ENCODE assay signal across 8 cellular contexts in the genomic region with DNA sequence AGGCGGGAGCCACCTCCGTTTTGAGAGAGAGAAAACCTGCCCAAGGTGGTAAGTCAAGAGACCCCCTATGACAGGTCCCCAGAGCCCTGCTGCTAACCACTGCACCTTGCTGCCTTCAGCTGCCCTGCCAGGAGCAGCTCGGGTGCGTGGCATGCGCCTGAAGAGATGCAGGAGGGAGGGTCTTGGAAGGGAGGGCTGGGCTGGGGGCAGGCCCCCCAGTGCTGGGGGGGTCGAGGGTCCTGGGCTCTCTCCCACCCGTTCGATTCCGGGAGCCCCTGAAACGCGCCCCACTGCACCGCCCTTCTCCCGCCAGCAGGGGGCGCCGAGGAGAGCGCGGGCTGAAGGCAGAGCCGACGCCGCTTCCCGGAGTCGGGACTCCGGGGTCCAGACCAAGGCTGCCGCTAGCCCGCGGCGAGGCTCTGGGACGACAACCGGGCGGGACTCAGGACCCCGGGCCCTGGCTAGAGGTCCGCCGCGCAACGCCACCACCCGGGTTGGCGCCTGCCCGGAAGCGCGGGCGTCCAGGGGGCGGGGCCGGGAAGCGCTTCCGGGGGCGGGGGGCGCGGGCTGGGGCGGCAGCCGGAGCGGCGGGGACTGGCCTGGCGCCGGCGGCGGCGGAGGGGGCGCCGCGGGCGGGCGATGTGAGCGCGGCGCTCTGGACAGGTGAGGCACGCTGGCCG. TPM values are rescaled to one million over a fixed set of nuclear protein-coding genes. Genes with fewer than 3 reads are reported as not detected.
A peak's percentile ranks its signal among the peaks of the same experiment; 100 is the strongest.
DNase-seq lines count a peak whose midpoint lies in the region; ATAC-seq and TF ChIP-seq lines count a peak whose summit lies in the region.

A gene with protein sequence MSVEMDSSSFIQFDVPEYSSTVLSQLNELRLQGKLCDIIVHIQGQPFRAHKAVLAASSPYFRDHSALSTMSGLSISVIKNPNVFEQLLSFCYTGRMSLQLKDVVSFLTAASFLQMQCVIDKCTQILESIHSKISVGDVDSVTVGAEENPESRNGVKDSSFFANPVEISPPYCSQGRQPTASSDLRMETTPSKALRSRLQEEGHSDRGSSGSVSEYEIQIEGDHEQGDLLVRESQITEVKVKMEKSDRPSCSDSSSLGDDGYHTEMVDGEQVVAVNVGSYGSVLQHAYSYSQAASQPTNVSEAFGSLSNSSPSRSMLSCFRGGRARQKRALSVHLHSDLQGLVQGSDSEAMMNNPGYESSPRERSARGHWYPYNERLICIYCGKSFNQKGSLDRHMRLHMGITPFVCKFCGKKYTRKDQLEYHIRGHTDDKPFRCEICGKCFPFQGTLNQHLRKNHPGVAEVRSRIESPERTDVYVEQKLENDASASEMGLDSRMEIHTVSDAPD (plus strand): TSS at position 563 of the 680 bp plus-strand sequence. CDS start 18,761 bp downstream, outside the sequence.

- no peaks in the 10 kb centered on the region for H3K9me2 ChIP-seq in PC-9 (ENCODE audit: insufficient read depth)

- peaks cover 3 to 10% of the 10 kb centered on the region in 2 donors for H3K36me3 Mint-ChIP-seq in CD4-positive, alpha-beta memory T cell
- H3K36me3 Mint-ChIP-seq in neural crest cell (ENCODE audit: low read depth): no peaks in the 10 kb centered on the region

- CTCF ChIA-PET in CD4-positive, alpha-beta memory T cell (lab: Charles Lee; ENCODE audit: partially characterized antibody): interaction anchor here (1.2 to 2.2 kb wide), 4 partner anchors 9 to 53 kb away, joined by 3 to 9 read pairs (median 6); no protein-coding TSS in a partner anchor
- CTCF ChIA-PET in PC-9 (lab: Charles Lee): interaction anchor here (0.6 to 1.5 kb wide), 3 partner anchors 11 to 542 kb away, joined by 5 to 8 read pairs (median 5); partner anchors contain the start of gene ZBTB43

- H4K20me1 ChIP-seq in PC-9 (ENCODE audit: insufficient read depth): peaks cover 4% of the 10 kb centered on the region; the same call in 1 of the 2 replicates

- peak within 1 kb of the TSS; percentile 80 to 90 (median 88) for H3K27ac Mint-ChIP-seq in CD4-positive, alpha-beta memory T cell
- H3K27ac Mint-ChIP-seq in neural crest cell (ENCODE audit: unreplicated experiment): no peak within 1 kb of the TSS

- peaks cover 18 to 43% (median 25%) of the 10 kb centered on the region in 4 donors for H3K4me1 Mint-ChIP-seq in CD4-positive, alpha-beta memory T cell
- H3K4me1 Mint-ChIP-seq in neural crest cell: peaks cover 18% of the 10 kb centered on the region

- H3F3A ChIP-seq in PC-9 (ENCODE audit: insufficient read depth, low read depth): peaks cover 5% of the 10 kb centered on the region; the same call in 1 of the 2 replicates

- peak within 1 kb of the TSS; percentile 63 to 64 for H3K4me3 ChIP-seq in CD4-positive, alpha-beta memory T cell (ENCODE audit: low read length in 2 of 2)
- H3K4me3 ChIP-seq in PC-9 (peak within 1 kb of the TSS; percentile 75), fibroblast of pulmonary artery (replicated peaks; ENCODE audit: low read depth, low read length) (peak within 1 kb of the TSS; percentile 72)

- H3K4me2 ChIP-seq in PC-9: peak within 1 kb of the TSS; percentile 93

- H3K4me1 ChIP-seq in CD4-positive, alpha-beta memory T cell (ENCODE audit: insufficient read depth, low read length): peaks cover 29% of the 10 kb centered on the region
- H3K4me1 ChIP-seq in PC-9 (replicated peaks; ENCODE audit: insufficient read depth): peaks cover 15% of the 10 kb centered on the region

- BruUV-seq in PC-9 (replicated peaks; lab: Mats Ljungman, UMichigan): TSS peak; percentile 86

- peak within 1 kb of the TSS; percentile 60 for H3K27ac ChIP-seq in CD4-positive, alpha-beta memory T cell (ENCODE audit: low read depth, low read length)
- H3K27ac ChIP-seq in PC-9: peak within 1 kb of the TSS; percentile 38; the same call in 1 of the 2 replicates

- H3K79me2 ChIP-seq in PC-9 (ENCODE audit: low read depth): peaks cover 27% of the 10 kb centered on the region

- no peaks in the 10 kb centered on the region for H3K9me3 Mint-ChIP-seq in CD4-positive, alpha-beta memory T cell
- H3K9me3 Mint-ChIP-seq in neural crest cell: no peaks in the 10 kb centered on the region

- H3K27me3 Mint-ChIP-seq in CD4-positive, alpha-beta memory T cell: peaks cover 0 to 1% of the 10 kb centered on the region in 2 donors
- peaks cover 33% of the 10 kb centered on the region for H3K27me3 Mint-ChIP-seq in neural crest cell (ENCODE audit: low read depth)

- no peaks in the 10 kb centered on the region for H3K36me3 ChIP-seq in CD4-positive, alpha-beta memory T cell (ENCODE audit: insufficient read depth, low read length)
- no peaks in the 10 kb centered on the region for H3K36me3 ChIP-seq in PC-9 (ENCODE audit: low read depth)

- peak within 1 kb of the TSS; percentile 84 to 92 (median 88) for H3K4me3 Mint-ChIP-seq in CD4-positive, alpha-beta memory T cell
- H3K4me3 Mint-ChIP-seq in neural crest cell: peak within 1 kb of the TSS; percentile 90

- intact Hi-C loops in CD4-positive, alpha-beta memory T cell (cut with micrococcal nuclease): loop anchor here (1.0 to 5.0 kb wide), 3 partner anchors 52 to 339 kb away; partner anchors contain the start of gene RALGPS1
- intact Hi-C loops in PC-9 (cut with micrococcal nuclease; ENCODE audit: unreplicated experiment): loop anchor here (2.0 kb wide), 1 partner anchor 55 kb away; the partner anchor contains the start of gene RALGPS1

- ATAC-seq in GM19324 (IDR thresholded peaks at IDR 0.05; ENCODE audit: low FRiP score, unreplicated experiment) (peak; percentile 70), HG03460 (IDR thresholded peaks at IDR 0.05; ENCODE audit: unreplicated experiment) (peak; percentile 53)

- no peaks in the 10 kb centered on the region for H3K27me3 ChIP-seq in CD4-positive, alpha-beta memory T cell (ENCODE audit: insufficient read depth, low read length)
- no peaks in the 10 kb centered on the region for H3K27me3 ChIP-seq in PC-9 (ENCODE audit: insufficient read depth, low read depth)

- TF ChIP-seq CTCF in PC-9 (conservative IDR thresholded peaks at IDR 0.05) (peak; percentile 99), fibroblast of pulmonary artery (IDR thresholded peaks at IDR 0.05; ENCODE audit: low read length, missing control alignments) (peak; percentile 75), neural crest cell (conservative IDR thresholded peaks at IDR 0.05) (peak; percentile 100)

- H2AFZ ChIP-seq in PC-9: peak within 1 kb of the TSS; percentile 76

- no peaks in the 10 kb centered on the region for H3K9me3 ChIP-seq in CD4-positive, alpha-beta memory T cell (ENCODE audit: control insufficient read depth in 1 of 2, low read length in 2 of 2)
- no peaks in the 10 kb centered on the region for H3K9me3 ChIP-seq in PC-9 (ENCODE audit: insufficient read depth, low read depth)

- POLR2A ChIA-PET in CD4-positive, alpha-beta memory T cell (lab: Charles Lee; ENCODE audit: partially characterized antibody): interaction anchor here (0.6 to 2.6 kb wide), 5 partner anchors 10 to 137 kb away, joined by 3 to 8 read pairs (median 3); partner anchors contain the start of genes RALGPS1 and ZBTB43
- POLR2A ChIA-PET in PC-9 (lab: Charles Lee; ENCODE audit: unreplicated experiment): no interaction called here

- DNase-seq in CD4-positive, alpha-beta memory T cell: peak; percentile 62 to 87 (median 79)
- peak; percentile 44 to 79 for DNase-seq in PC-9
- peak; percentile 62 to 76 for DNase-seq in activated T-helper 1 cell treated with anti-CD3 and anti-CD28 coated beads, Interleukin-2, amount 50 U/mL, for 16 hours (ENCODE audit: low read depth in 1 of 2, low spot score in 1 of 2)
- DNase-seq in fibroblast of pulmonary artery (ENCODE audit: low read depth): peak; percentile 39
- peak; percentile 78 for DNase-seq in neural crest cell (ENCODE audit: low read depth, low spot score)
- DNase-seq in stromal cell of bone marrow (ENCODE audit: low read depth): peak; percentile 18

RNA-seq across cellular contexts. Expression of the gene that starts here (rescaled TPM):
- 10 to 100 TPM in 1 of 2 experiments, 1 to 10 TPM in 1; 9.4 to 10.1 TPM for total RNA-seq in CD4-positive, alpha-beta memory T cell
- polyA plus RNA-seq in CD4-positive, alpha-beta memory T cell: under 1 TPM; 0.35 to 0.99 TPM
- total RNA-seq in PC-9 (2021) (8.2 and 9.0 TPM in 2 replicates), neural crest cell (16.1 and 16.9 TPM in 2 replicates)

Comparison
In these comparisons a context has a peak if more than half of its experiments do, and no peak if none do; other contexts are left out.
1. Peak in every context shown above with its lines: DNase-seq, ATAC-seq, H3K4me3 ChIP-seq and H3K27ac ChIP-seq.
2. DNase-seq: peak in every context shown above with its lines; median percentile 79 in CD4-positive, alpha-beta memory T cell; 78 in neural crest cell; 69 in activated T-helper 1 cell treated with anti-CD3 and anti-CD28 coated beads, Interleukin-2, amount 50 U/mL, for 16 hours; 62 in PC-9; 39 in fibroblast of pulmonary artery; 18 in stromal cell of bone marrow.